Comparison of ENCODE assay signal across 1 cellular context in genomic region chr16:27368358-27368722, GRCh38.
TF ChIP-seq lines count a peak whose summit lies in the region.

No MANE protein-coding gene starts in this region.

TF ChIP-seq in GM12878, 131 proteins besides CTCF, POLR2A, EP300 and RAD21:
- TF ChIP-seq MYC (IDR thresholded peaks at IDR 0.05; ENCODE audit: insufficient read depth, insufficient read length, insufficient replicate concordance, low read length, severe bottlenecking) (no peak), ZNF384 (IDR thresholded peaks at IDR 0.05; ENCODE audit: borderline replicate concordance, low read depth, low read length) (no peak), BMI1 (IDR thresholded peaks at IDR 0.05; ENCODE audit: borderline replicate concordance) (no peak), PRDM15 (CRISPR knock-in tag; IDR thresholded peaks at IDR 0.05) (no peak), EGR1 (IDR thresholded peaks at IDR 0.05; ENCODE audit: borderline replicate concordance in 1 of 2, low read depth in 2 of 2, low read length in 2 of 2) (no peak), ZNF687 (IDR thresholded peaks at IDR 0.05) (no peak), JUNB (IDR thresholded peaks at IDR 0.05) (no peak), SP1 (IDR thresholded peaks at IDR 0.05; ENCODE audit: low read depth, low read length) (no peak), PKNOX1 (IDR thresholded peaks at IDR 0.05) (no peak), IKZF1 (conservative IDR thresholded peaks at IDR 0.05) (no peak), RUNX3 (IDR thresholded peaks at IDR 0.05; ENCODE audit: low read length) (no peak), MXI1 (IDR thresholded peaks at IDR 0.05; ENCODE audit: low read depth, low read length) (no peak), ELK1 (IDR thresholded peaks at IDR 0.05; ENCODE audit: low read depth, low read length) (no peak), MYB (IDR thresholded peaks at IDR 0.05; ENCODE audit: borderline replicate concordance, low read depth, low read length) (no peak), CHD1 (IDR thresholded peaks at IDR 0.05; ENCODE audit: low read depth, low read length) (no peak)
